11 cellular contexts compared by ENCODE assay signal in the genomic region with DNA sequence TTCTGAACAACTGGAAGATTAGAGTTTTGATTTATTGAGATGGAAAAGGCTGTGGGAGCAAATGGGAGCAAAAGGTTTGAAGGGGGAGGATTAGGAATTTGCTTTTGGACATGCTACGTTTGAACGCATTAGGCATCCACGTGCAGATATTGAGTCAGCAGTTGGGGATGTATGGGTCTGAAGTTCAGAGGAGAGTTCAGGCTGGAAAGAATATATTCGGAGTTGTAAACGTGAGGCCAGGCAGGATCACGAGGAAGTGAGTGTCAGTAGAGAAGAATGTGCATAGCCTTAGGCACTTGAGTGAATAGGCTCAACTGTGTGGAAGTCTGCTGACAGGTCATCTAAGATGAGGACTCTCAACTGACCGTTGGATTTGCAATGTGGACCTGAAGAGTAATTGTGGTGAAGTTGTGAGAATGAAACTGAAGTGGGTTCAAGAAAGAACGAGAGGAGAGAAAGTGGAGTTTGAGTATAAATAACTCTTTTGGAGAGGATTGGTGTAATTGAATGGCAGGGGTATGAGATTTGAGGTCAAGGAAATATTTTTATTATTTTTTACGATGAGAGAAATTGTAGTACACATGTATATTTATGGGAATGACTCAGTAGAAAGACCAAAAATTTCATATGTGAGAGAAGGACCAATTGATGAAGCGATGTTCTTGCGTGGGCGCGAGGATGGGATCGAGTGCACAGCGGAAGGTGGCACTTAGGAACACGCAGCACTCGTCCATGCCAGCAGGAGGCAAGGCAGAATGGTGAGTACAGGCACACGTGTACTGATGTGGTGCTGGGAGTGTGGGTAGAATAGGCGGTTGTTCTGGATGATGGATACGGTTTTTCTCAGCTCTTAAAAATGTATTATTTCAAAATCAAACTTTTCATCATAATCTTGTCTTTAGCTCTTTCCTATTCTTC. TPM values are rescaled to one million over a fixed set of nuclear protein-coding genes. Genes with fewer than 3 reads are reported as not detected.
DNase-seq lines count a peak whose midpoint lies in the region; ATAC-seq and TF ChIP-seq lines count a peak whose summit lies in the region.
"Had no signal": no experiment of that assay in that cellular context is flagged by ENCODE, and none has a peak within 500 bp of the region (broad histone marks: within the 10 kb centered on the region; RNA-seq: fewer than 3 reads in every experiment).

No MANE protein-coding gene starts in this region.

- POLR2A ChIA-PET in Caco-2 (lab: Charles Lee), result interaction anchor here (0.6 kb wide), 1 partner anchor 67 kb away, joined by 3 read pairs; no protein-coding TSS in a partner anchor

- peaks cover 27% of the 10 kb centered on the region for H3K4me1 Mint-ChIP-seq in Caco-2 (ENCODE audit: low read depth, unreplicated experiment)
- H3K4me1 Mint-ChIP-seq in chondrocyte (ENCODE audit: low read depth), result peaks cover 23% of the 10 kb centered on the region

- H3K4me3 ChIP-seq in Caco-2 (ENCODE audit: low read depth, low read length) (no peak overlapping the region), lung (no peak overlapping the region)

- H3K27ac ChIP-seq in lung (ENCODE audit: low read depth in 1 of 2, low read length in 1 of 2), result no peak overlapping the region

- CTCF ChIA-PET in Caco-2 (lab: Charles Lee), result interaction anchor here (1.3 kb wide), 1 partner anchor 66 kb away, joined by 3 read pairs; no protein-coding TSS in a partner anchor

- no peaks in the 10 kb centered on the region for H3K9me3 ChIP-seq in Caco-2
- peaks cover 0 to 5% of the 10 kb centered on the region in 2 donors for H3K9me3 ChIP-seq in lung (ENCODE audit: control insufficient read depth in 2 of 2, insufficient read depth in 1 of 2, low read length in 1 of 2)

- H3K36me3 ChIP-seq in Caco-2 (ENCODE audit: control insufficient read depth, insufficient read depth, low read length) (no peaks in the 10 kb centered on the region), lung (ENCODE audit: control insufficient read depth in 2 of 2, insufficient read depth in 2 of 2, low read length in 2 of 2) (no peaks in the 10 kb centered on the region)

- H3K27me3 Mint-ChIP-seq in Caco-2 (ENCODE audit: insufficient read depth, unreplicated experiment) (no peaks in the 10 kb centered on the region), chondrocyte (ENCODE audit: low read depth) (no peaks in the 10 kb centered on the region)

- 66 to 81% methylated on average over 20 of the region's 20 CpGs for WGBS in lung, 2 donors

- ATAC-seq in lung (ENCODE audit: insufficient read depth, low FRiP score), result no peak
- ATAC-seq in GM21576 (IDR thresholded peaks at IDR 0.05; ENCODE audit: unreplicated experiment), result no peak
- ATAC-seq: activated CD4-positive, CD25-positive, alpha-beta regulatory T cell treated with anti-CD3 and anti-CD28 coated beads, Interleukin-2, amount 50 U/mL, for 24 hours; stimulated activated memory B cell treated with anti-CD40 and anti-IgM and Interleukin-4, amounts not matched to agents 10 μg/mL and 1 μg/mL and 100 μg/mL, for 72 hours had no signal

- H3K27me3 ChIP-seq in Caco-2 (replicated peaks; ENCODE audit: control insufficient read depth, insufficient read depth, low read length) (no peaks in the 10 kb centered on the region), lung (ENCODE audit: control insufficient read depth, insufficient read depth) (no peaks in the 10 kb centered on the region)

- H3K4me3 Mint-ChIP-seq in Caco-2 (ENCODE audit: unreplicated experiment), result peak overlapping the region; percentile 1
- H3K4me3 Mint-ChIP-seq in chondrocyte (ENCODE audit: unreplicated experiment), result no peak overlapping the region
- H3K4me3 Mint-ChIP-seq: stimulated activated memory B cell treated with anti-CD40 and anti-IgM and Interleukin-4, amounts not matched to agents 10 μg/mL and 1 μg/mL and 100 μg/mL, for 72 hours had no signal

- H3K9me3 Mint-ChIP-seq in Caco-2 (ENCODE audit: unreplicated experiment) (no peaks in the 10 kb centered on the region), chondrocyte (ENCODE audit: low read depth) (peaks cover 5% of the 10 kb centered on the region)
- H3K9me3 Mint-ChIP-seq: stimulated activated memory B cell treated with anti-CD40 and anti-IgM and Interleukin-4, amounts not matched to agents 10 μg/mL and 1 μg/mL and 100 μg/mL, for 72 hours had no signal

- H3K36me3 Mint-ChIP-seq in Caco-2 (ENCODE audit: insufficient read depth, unreplicated experiment) (no peaks in the 10 kb centered on the region), chondrocyte (ENCODE audit: low read depth) (peaks cover 3% of the 10 kb centered on the region)
- H3K36me3 Mint-ChIP-seq: stimulated activated memory B cell treated with anti-CD40 and anti-IgM and Interleukin-4, amounts not matched to agents 10 μg/mL and 1 μg/mL and 100 μg/mL, for 72 hours had no signal

- TF ChIP-seq CTCF in Caco-2 (IDR thresholded peaks at IDR 0.05; ENCODE audit: insufficient read depth in 1 of 2, low read depth in 1 of 2, low read length in 1 of 2, severe bottlenecking in 1 of 2, unreplicated experiment in 1 of 2) (no peak), chondrocyte (IDR thresholded peaks at IDR 0.05) (peak; percentile 23), lung (IDR thresholded peaks at IDR 0.05; ENCODE audit: control extremely low read depth, extremely low read depth) (no peak)

- TSS peak; percentile 59 for BruUV-seq in Caco-2 (replicated peaks; lab: Mats Ljungman, UMichigan)

- H3K27ac Mint-ChIP-seq in Caco-2 (ENCODE audit: unreplicated experiment) (peak overlapping the region; percentile 1), chondrocyte (ENCODE audit: unreplicated experiment) (peak overlapping the region; percentile 9)
- H3K27ac Mint-ChIP-seq: stimulated activated memory B cell treated with anti-CD40 and anti-IgM and Interleukin-4, amounts not matched to agents 10 μg/mL and 1 μg/mL and 100 μg/mL, for 72 hours had no signal

- DNase-seq in Caco-2 (peak; percentile 68 to 79), LHCN-M2 (ENCODE audit: low read depth) (peak; percentile 22), chondrocyte (ENCODE audit: low spot score) (no peak), lung (ENCODE audit: low spot score) (peak; percentile 33), NCI-H146 treated with DMSO at 0.1 percent for 48 hours (lab: John Stamatoyannopoulos, UW; ENCODE audit: unreplicated experiment) (no peak), NCI-H82 treated with DMSO at 0.1 percent for 48 hours (lab: John Stamatoyannopoulos, UW; ENCODE audit: unreplicated experiment) (no peak), nucleus accumbens (lab: John Stamatoyannopoulos, UW) (no peak)
- DNase-seq: NCI-H1105 had no signal

- intact Hi-C loops in Caco-2 (cut with micrococcal nuclease; ENCODE audit: unreplicated experiment), result loop anchor here (2.0 to 5.0 kb wide), 4 partner anchors 41 to 279 kb away; partner anchors contain the start of genes POLE4 and TACR1

- H3K4me1 ChIP-seq in Caco-2, result peaks cover 17% of the 10 kb centered on the region
- peaks cover 0 to 5% of the 10 kb centered on the region in 2 donors for H3K4me1 ChIP-seq in lung (ENCODE audit: control insufficient read depth in 2 of 2, insufficient read depth in 2 of 2, low read length in 2 of 2)

RNA-seq across cellular contexts. Expression of gene POLE4, which starts 40.5 kb away (rescaled TPM):
- total RNA-seq in Caco-2 (2022), result 101 and 117 TPM in 2 replicates
- total RNA-seq in LHCN-M2 (2014; rRNA removed), result 31.4 and 31.9 TPM in 2 replicates
- polyA plus RNA-seq in LHCN-M2 (2012), result 156 TPM
- total RNA-seq in chondrocyte, result 31.2 to 47.2 TPM (median 39.5 TPM) in 3 replicates
- total RNA-seq in lung, result 10 to 100 TPM; 18.7 to 62.6 TPM
- polyA plus RNA-seq in lung, result 10 to 100 TPM; 52.7 to 87.9 TPM

Comparison
In these comparisons a context has a peak if more than half of its experiments do, and no peak if none do; other contexts are left out.
1. DNase-seq: peak in Caco-2 (2 of 2), LHCN-M2 (single experiment) and lung (single experiment); none in chondrocyte (single experiment), NCI-H146 treated with DMSO at 0.1 percent for 48 hours (single experiment), NCI-H82 treated with DMSO at 0.1 percent for 48 hours (single experiment) and nucleus accumbens (0 of 56).